In the genomic region with DNA sequence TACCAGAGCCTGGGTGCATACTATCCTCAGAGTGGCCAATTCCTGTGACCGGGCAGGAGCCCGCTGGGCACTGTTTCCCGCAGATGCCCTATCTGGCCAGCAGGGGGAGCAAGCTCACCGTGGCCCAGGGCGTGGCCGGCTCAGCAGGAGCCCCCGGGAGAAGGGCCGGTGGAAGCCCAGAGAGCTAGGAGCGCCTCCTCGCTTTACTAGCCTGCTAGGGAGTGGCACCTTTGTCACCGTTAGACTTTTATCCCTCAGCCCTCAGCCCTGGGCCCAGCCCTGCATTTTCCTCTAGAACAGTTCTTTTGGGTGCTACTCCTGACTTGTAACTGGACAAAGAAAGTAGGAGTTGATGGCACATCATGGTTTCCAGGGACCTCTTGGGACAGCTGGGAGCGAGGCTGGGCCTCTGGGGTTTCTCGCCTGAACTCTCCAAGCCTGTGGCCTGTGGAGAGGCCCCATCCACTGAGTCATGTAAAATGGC, we compare ENCODE assay signal across 8 cellular contexts. TPM values are rescaled to one million over a fixed set of nuclear protein-coding genes. Genes with fewer than 3 reads are reported as not detected.
DNase-seq lines count a peak whose midpoint lies in the region; ATAC-seq, FAIRE-seq and TF ChIP-seq lines count a peak whose summit lies in the region.

No MANE protein-coding gene starts in this region.

- peaks cover 10% of the 10 kb centered on the region for H3K27me3 Mint-ChIP-seq in activated T-cell treated with anti-CD3 and anti-CD28 coated beads, Interleukin-2, amount 50 U/mL, for 72 hours (ENCODE audit: low read depth)

- peak; percentile 52 for FAIRE-seq in HTR-8/SVneo (lab: Jason Lieb, UNC)

- no peaks in the 10 kb centered on the region for H3K27me3 ChIP-seq in thoracic aorta (replicated peaks; ENCODE audit: insufficient read depth)

- ATAC-seq in GM21447 (IDR thresholded peaks at IDR 0.05; ENCODE audit: unreplicated experiment), result peak; percentile 67
- ATAC-seq in activated T-cell treated with anti-CD3 and anti-CD28 coated beads, Interleukin-2, amount 50 U/mL, for 72 hours (replicated peaks in 1 of 2), result peak; percentile 82 to 88
- no peak for ATAC-seq in thoracic aorta (ENCODE audit: insufficient number of reproducible peaks, low FRiP score, low read depth)

- H3K27ac Mint-ChIP-seq in activated T-cell treated with anti-CD3 and anti-CD28 coated beads, Interleukin-2, amount 50 U/mL, for 72 hours, result no peak overlapping the region

- peaks cover 0 to 4% of the 10 kb centered on the region in 2 donors for H3K36me3 Mint-ChIP-seq in activated T-cell treated with anti-CD3 and anti-CD28 coated beads, Interleukin-2, amount 50 U/mL, for 72 hours (ENCODE audit: insufficient read depth in 2 of 2)

- no peak overlapping the region for H3K4me3 ChIP-seq in thoracic aorta

- H3K27ac ChIP-seq in thoracic aorta, result no peak overlapping the region

- peak overlapping the region in 1 of 2 donors; percentile 31 for H3K4me3 Mint-ChIP-seq in activated T-cell treated with anti-CD3 and anti-CD28 coated beads, Interleukin-2, amount 50 U/mL, for 72 hours

- TF ChIP-seq CTCF in thoracic aorta (IDR thresholded peaks at IDR 0.05), result peak; percentile 92

- DNase-seq in DMS153 treated with DMSO at 0.1 percent for 48 hours (lab: John Stamatoyannopoulos, UW; ENCODE audit: unreplicated experiment) (peak; percentile 76), HTR-8/SVneo (ENCODE audit: insufficient read length, low spot score) (peak; percentile 85), RKO (ENCODE audit: low spot score) (peak; percentile 68), fibroblast of peridontal ligament (ENCODE audit: extremely low read depth) (peak; percentile 52), occipital lobe (lab: John Stamatoyannopoulos, UW) (peak; percentile 43), thoracic aorta (ENCODE audit: low spot score) (no peak)
- peak; percentile 70 to 81 for DNase-seq in activated T-cell treated with anti-CD3 and anti-CD28 coated beads, Interleukin-2, amount 50 U/mL, for 72 hours

- no peaks in the 10 kb centered on the region for H3K9me3 ChIP-seq in thoracic aorta

- peaks cover 28% of the 10 kb centered on the region for H3K4me1 Mint-ChIP-seq in activated T-cell treated with anti-CD3 and anti-CD28 coated beads, Interleukin-2, amount 50 U/mL, for 72 hours (ENCODE audit: low read depth)

- H3K36me3 ChIP-seq in thoracic aorta, result no peaks in the 10 kb centered on the region

- no peaks in the 10 kb centered on the region for H3K4me1 ChIP-seq in thoracic aorta (ENCODE audit: control insufficient read depth in 1 of 2, low read depth in 2 of 2)

- H3K9me3 Mint-ChIP-seq in activated T-cell treated with anti-CD3 and anti-CD28 coated beads, Interleukin-2, amount 50 U/mL, for 72 hours, result peaks cover 0 to 3% of the 10 kb centered on the region in 2 donors

RNA-seq across cellular contexts. Expression of a gene that starts 24.0 kb away (rescaled TPM):
- total RNA-seq in activated T-cell treated with anti-CD3 and anti-CD28 coated beads, Interleukin-2, amount 50 U/mL, for 72 hours, result 10 to 100 TPM in 1 of 2 donors, 1 to 10 TPM in 1; 6.8 to 11.0 TPM
- total RNA-seq in occipital lobe (15.9 TPM), thoracic aorta (1 to 10 TPM; 4.2 to 8.9 TPM)

RNA-seq across cellular contexts. Expression of a gene that starts 56.8 kb away (rescaled TPM):
- 10 to 100 TPM; 38.0 to 46.5 TPM for total RNA-seq in activated T-cell treated with anti-CD3 and anti-CD28 coated beads, Interleukin-2, amount 50 U/mL, for 72 hours
- total RNA-seq in occipital lobe, result 191 TPM
- total RNA-seq in thoracic aorta, result 10 to 100 TPM; 18.5 to 43.3 TPM
